Comparison of ENCODE assay signal across 8 cellular contexts in genomic region chr6:2860706-2861059, GRCh38. TPM values are rescaled to one million over a fixed set of nuclear protein-coding genes. Genes with fewer than 3 reads are reported as not detected.
DNase-seq lines count a peak whose midpoint lies in the region; ATAC-seq, FAIRE-seq and TF ChIP-seq lines count a peak whose summit lies in the region.
"Not testable (repeated sequence)": the region's sequence is repeated elsewhere in the genome, so short reads cannot be mapped to it uniquely, and the experiment has no call there.
"Had no signal": no experiment of that assay in that cellular context is flagged by ENCODE, and none has a peak within 500 bp of the region (broad histone marks: within the 10 kb centered on the region; RNA-seq: fewer than 3 reads in every experiment).

No MANE protein-coding gene starts in this region.

- H2AFZ ChIP-seq in OCI-LY3 (ENCODE audit: low read depth, low read length); HepG2 (ENCODE audit: low read length): not testable (repeated sequence)

- H3K9ac ChIP-seq in OCI-LY3 (ENCODE audit: low read length); HepG2 (ENCODE audit: insufficient read depth, low read depth, low read length): not testable (repeated sequence)

- not testable (repeated sequence) for FAIRE-seq in HepG2 (lab: Jason Lieb, UNC)

- H3K27me3 ChIP-seq in CD8-positive, alpha-beta T cell (ENCODE audit: insufficient read depth, low read length); OCI-LY3 (ENCODE audit: low read depth, low read length); HepG2 (ENCODE audit: control insufficient read depth in 1 of 2, insufficient read depth in 2 of 2, low read length in 2 of 2); spleen (replicated peaks in 1 of 7): not testable (repeated sequence)

- H3K79me2 ChIP-seq in OCI-LY3 (ENCODE audit: low read length); HepG2 (ENCODE audit: insufficient read depth, low read length): not testable (repeated sequence)

- intact Hi-C loops in CD8-positive, alpha-beta T cell (cut with DNase I, micrococcal nuclease); HepG2 (cut with micrococcal nuclease; ENCODE audit: unreplicated experiment); spleen (cut with DNase I; ENCODE audit: low total_unique reads): not testable (repeated sequence)
- intact Hi-C loops in activated CD4-positive, alpha-beta T cell treated with anti-CD3 and anti-CD28 coated beads, Interleukin-2, amount 10 ng/mL, durations not matched to agents 24 days and 14 days (cut with micrococcal nuclease) = loop anchor here (1.0 kb wide), 1 partner anchor 16 kb away; no protein-coding TSS in a partner anchor

- not testable (repeated sequence) for H3K36me3 Mint-ChIP-seq in CD8-positive, alpha-beta T cell; activated T-cell treated with anti-CD3 and anti-CD28 coated beads, Interleukin-2, amount 50 U/mL, for 72 hours (ENCODE audit: insufficient read depth in 2 of 2)
- peaks cover 25% of the 10 kb centered on the region for H3K36me3 Mint-ChIP-seq in activated CD4-positive, alpha-beta T cell treated with anti-CD3 and anti-CD28 coated beads, Interleukin-2, amount 10 ng/mL, durations not matched to agents 24 days and 14 days (ENCODE audit: low read depth)
- H3K36me3 Mint-ChIP-seq in activated naive CD8-positive, alpha-beta T cell treated with anti-CD3 and anti-CD28 coated beads for 36 hours = peaks cover 21% of the 10 kb centered on the region

- H3K9me3 Mint-ChIP-seq in CD8-positive, alpha-beta T cell; activated CD4-positive, alpha-beta T cell treated with anti-CD3 and anti-CD28 coated beads, Interleukin-2, amount 10 ng/mL, durations not matched to agents 24 days and 14 days; activated T-cell treated with anti-CD3 and anti-CD28 coated beads, Interleukin-2, amount 50 U/mL, for 72 hours; activated naive CD8-positive, alpha-beta T cell treated with anti-CD3 and anti-CD28 coated beads for 36 hours: not testable (repeated sequence)

- TF ChIP-seq RAD21 in HepG2 (CRISPR knock-in tag; IDR thresholded peaks at IDR 0.05) = not testable (repeated sequence)

- not testable (repeated sequence) for H3K36me3 ChIP-seq in CD8-positive, alpha-beta T cell (ENCODE audit: insufficient read depth, low read length); OCI-LY3 (replicated peaks; ENCODE audit: low read depth, low read length); HepG2 (replicated peaks in 1 of 2; ENCODE audit: control insufficient read depth in 1 of 2, insufficient read depth in 2 of 2, low read length in 2 of 2); spleen

- not testable (repeated sequence) for H3K27ac ChIP-seq in CD8-positive, alpha-beta T cell (ENCODE audit: low read depth, low read length); HepG2 (ENCODE audit: extremely low read length, insufficient read depth, low read length)
- H3K27ac ChIP-seq in OCI-LY3 (ENCODE audit: low read length) (peak overlapping the region; percentile 99), spleen (peak overlapping the region in 5 of 8 donors; percentile 69 to 93 (median 92))

- not testable (repeated sequence) for H3K9me3 ChIP-seq in CD8-positive, alpha-beta T cell (ENCODE audit: low read length); OCI-LY3 (ENCODE audit: insufficient read depth, low read length); HepG2 (ENCODE audit: low read length); spleen

- BruUV-seq in HepG2 (replicated peaks; lab: Mats Ljungman, UMichigan) = not testable (repeated sequence)

- H4K20me1 ChIP-seq in OCI-LY3 (ENCODE audit: insufficient read depth, low read length); HepG2 (ENCODE audit: insufficient read depth, low read length): not testable (repeated sequence)

- not testable (repeated sequence) for H3K27me3 Mint-ChIP-seq in CD8-positive, alpha-beta T cell (ENCODE audit: low read depth); activated CD4-positive, alpha-beta T cell treated with anti-CD3 and anti-CD28 coated beads, Interleukin-2, amount 10 ng/mL, durations not matched to agents 24 days and 14 days; activated T-cell treated with anti-CD3 and anti-CD28 coated beads, Interleukin-2, amount 50 U/mL, for 72 hours (ENCODE audit: low read depth); activated naive CD8-positive, alpha-beta T cell treated with anti-CD3 and anti-CD28 coated beads for 36 hours

- not testable (repeated sequence) for H3K4me2 ChIP-seq in OCI-LY3 (ENCODE audit: low read length); HepG2 (ENCODE audit: low read depth, low read length)

- CTCF ChIA-PET in CD8-positive, alpha-beta T cell (lab: Charles Lee) = interaction anchor here (1.1 to 2.5 kb wide), 5 partner anchors 9 to 72 kb away, joined by 4 to 10 read pairs (median 5); no protein-coding TSS in a partner anchor
- CTCF ChIA-PET in HepG2 (lab: Yijun Ruan, JAX; ENCODE audit: low intra/inter-chr PET ratio, low total read pairs) = not testable (repeated sequence)

- not testable (repeated sequence) for TF ChIP-seq POLR2A in HepG2 (IDR thresholded peaks at IDR 0.05; ENCODE audit: insufficient read depth in 1 of 2, low read depth in 2 of 2, low read length in 2 of 2); spleen (IDR thresholded peaks at IDR 0.05)

- WGBS in HepG2 (ENCODE audit: low lambda C conversion rate) = 63% methylated on average over 2 of the region's 2 CpGs
- WGBS in spleen, 5 donors = 88 to 100% (median 93%) methylated on average over 1 to 2 of the region's 2 CpGs

- peaks cover 70% of the 10 kb centered on the region for H3K4me1 ChIP-seq in CD8-positive, alpha-beta T cell (ENCODE audit: insufficient read depth, low read length)
- H3K4me1 ChIP-seq in OCI-LY3 (ENCODE audit: low read length) (peaks cover 91% of the 10 kb centered on the region), HepG2 (ENCODE audit: insufficient read depth, low read length) (peaks cover 76% of the 10 kb centered on the region), spleen (peaks cover 33 to 93% (median 72%) of the 10 kb centered on the region in 6 donors)

- H3K4me3 Mint-ChIP-seq in CD8-positive, alpha-beta T cell = peak overlapping the region; percentile 11
- H3K4me3 Mint-ChIP-seq in activated CD4-positive, alpha-beta T cell treated with anti-CD3 and anti-CD28 coated beads, Interleukin-2, amount 10 ng/mL, durations not matched to agents 24 days and 14 days = peak overlapping the region; percentile 77
- peak overlapping the region in 1 of 2 donors; percentile 97 for H3K4me3 Mint-ChIP-seq in activated T-cell treated with anti-CD3 and anti-CD28 coated beads, Interleukin-2, amount 50 U/mL, for 72 hours
- peak overlapping the region; percentile 63 for H3K4me3 Mint-ChIP-seq in activated naive CD8-positive, alpha-beta T cell treated with anti-CD3 and anti-CD28 coated beads for 36 hours

- H3K27ac Mint-ChIP-seq in CD8-positive, alpha-beta T cell = peak overlapping the region; percentile 93
- H3K27ac Mint-ChIP-seq in activated CD4-positive, alpha-beta T cell treated with anti-CD3 and anti-CD28 coated beads, Interleukin-2, amount 10 ng/mL, durations not matched to agents 24 days and 14 days = peak overlapping the region; percentile 95
- peak overlapping the region; percentile 100 for H3K27ac Mint-ChIP-seq in activated T-cell treated with anti-CD3 and anti-CD28 coated beads, Interleukin-2, amount 50 U/mL, for 72 hours
- H3K27ac Mint-ChIP-seq in activated naive CD8-positive, alpha-beta T cell treated with anti-CD3 and anti-CD28 coated beads for 36 hours = peak overlapping the region; percentile 91

- POLR2A ChIA-PET in CD8-positive, alpha-beta T cell (lab: Charles Lee) = interaction anchor here (0.7 to 1.6 kb wide), 5 partner anchors 9 to 128 kb away, joined by 3 to 4 read pairs (median 3); partner anchors contain the start of gene SERPINB9
- POLR2A ChIA-PET in HepG2 (lab: Yijun Ruan, JAX) = interaction anchor here (0.8 to 2.6 kb wide), 5 partner anchors 10 to 43 kb away, joined by 3 to 7 read pairs (median 4); partner anchors contain the start of genes SERPINB1 and SERPINB9

- DNase-seq in CD8-positive, alpha-beta T cell; activated CD4-positive, alpha-beta T cell treated with anti-CD3 and anti-CD28 coated beads, Interleukin-2, amount 10 ng/mL, durations not matched to agents 24 days and 14 days; activated T-cell treated with anti-CD3 and anti-CD28 coated beads, Interleukin-2, amount 50 U/mL, for 72 hours; activated naive CD8-positive, alpha-beta T cell treated with anti-CD3 and anti-CD28 coated beads for 36 hours; HepG2 (ENCODE audit: low spot score); spleen: not testable (repeated sequence)

- not testable (repeated sequence) for ATAC-seq in CD8-positive, alpha-beta T cell; activated T-cell treated with anti-CD3 and anti-CD28 coated beads, Interleukin-2, amount 50 U/mL, for 72 hours (replicated peaks in 1 of 2); HepG2

- in situ Hi-C loops in HepG2 (cut with HindIII; ENCODE audit: extremely low pct_ligation_motif_present, low pct_unique_long_range_greater_than_20kb) = not testable (repeated sequence)

- H3K4me3 ChIP-seq in CD8-positive, alpha-beta T cell (ENCODE audit: low read depth, low read length); OCI-LY3 (ENCODE audit: low read length); HepG2 (replicated peaks in 1 of 3; ENCODE audit: insufficient read depth in 1 of 3, low read depth in 2 of 3, low read length in 3 of 3); spleen: not testable (repeated sequence)

- H3K4me1 Mint-ChIP-seq in CD8-positive, alpha-beta T cell (ENCODE audit: low read depth) = peaks cover 74% of the 10 kb centered on the region
- peaks cover 75% of the 10 kb centered on the region for H3K4me1 Mint-ChIP-seq in activated CD4-positive, alpha-beta T cell treated with anti-CD3 and anti-CD28 coated beads, Interleukin-2, amount 10 ng/mL, durations not matched to agents 24 days and 14 days
- H3K4me1 Mint-ChIP-seq in activated T-cell treated with anti-CD3 and anti-CD28 coated beads, Interleukin-2, amount 50 U/mL, for 72 hours (ENCODE audit: low read depth) = peaks cover 94% of the 10 kb centered on the region
- peaks cover 76% of the 10 kb centered on the region for H3K4me1 Mint-ChIP-seq in activated naive CD8-positive, alpha-beta T cell treated with anti-CD3 and anti-CD28 coated beads for 36 hours

- TF ChIP-seq EP300 in HepG2 (IDR thresholded peaks at IDR 0.05; ENCODE audit: low read depth in 2 of 2, low read length in 2 of 2); HepG2 (CRISPR knock-in tag; IDR thresholded peaks at IDR 0.05; ENCODE audit: borderline replicate concordance): not testable (repeated sequence)

- TF ChIP-seq CTCF in CD8-positive, alpha-beta T cell (IDR thresholded peaks at IDR 0.05); OCI-LY3 (IDR thresholded peaks at IDR 0.05; ENCODE audit: low read depth, low read length); HepG2 (CRISPR knock-in tag; IDR thresholded peaks at IDR 0.05); spleen (IDR thresholded peaks at IDR 0.05 in 8 of 11, conservative IDR thresholded peaks at IDR 0.05 in 3 of 11): not testable (repeated sequence)

RNA-seq across cellular contexts. Expression of gene SERPINB1, which starts 19.0 kb away (rescaled TPM):
- total RNA-seq in CD8-positive, alpha-beta T cell = 10 to 100 TPM; 48.8 to 50.7 TPM
- total RNA-seq in activated CD4-positive, alpha-beta T cell treated with anti-CD3 and anti-CD28 coated beads, Interleukin-2, amount 10 ng/mL, durations not matched to agents 24 days and 14 days = 76.1 and 79.9 TPM in 2 replicates
- total RNA-seq in activated T-cell treated with anti-CD3 and anti-CD28 coated beads, Interleukin-2, amount 50 U/mL, for 72 hours = 100 to 1,000 TPM; 131 to 203 TPM
- 10 to 100 TPM; 38.1 to 44.7 TPM for total RNA-seq in activated naive CD8-positive, alpha-beta T cell treated with anti-CD3 and anti-CD28 coated beads for 36 hours
- 41.4 and 60.1 TPM in 2 replicates for total RNA-seq in HepG2 (2016; rRNA removed; fragmentation: Illumina TruSeq; extraction: Trizol)
- total RNA-seq in HepG2 (2016; cell fraction: cytosol; rRNA removed; fragmentation: Illumina TruSeq; extraction: Trizol; ENCODE audit: low read depth) = 22.9 and 24.8 TPM in 2 replicates
- 40.1 and 52.3 TPM in 2 replicates for total RNA-seq in HepG2 (2016; cell fraction: insoluble cytoplasmic fraction; rRNA removed; fragmentation: Illumina TruSeq; extraction: Trizol)
- total RNA-seq in HepG2 (2016; cell fraction: membrane; rRNA removed; fragmentation: Illumina TruSeq; extraction: Trizol) = 38.4 and 42.1 TPM in 2 replicates
- total RNA-seq in HepG2 (2016; cell fraction: nucleus; rRNA removed; fragmentation: Illumina TruSeq; extraction: Trizol) = 23.4 and 26.0 TPM in 2 replicates
- polyA plus RNA-seq in HepG2 (2011; rRNA removed) = 48.7 and 60.5 TPM in 2 replicates
- 35.1 and 50.0 TPM in 2 replicates for polyA plus RNA-seq in HepG2 (2011; cell fraction: cytosol; rRNA removed)
- polyA plus RNA-seq in HepG2 (2011; cell fraction: nucleus; rRNA removed) = 16.6 and 20.7 TPM in 2 replicates
- 55.8 and 68.9 TPM in 2 replicates for polyA plus RNA-seq in HepG2 (2012)
- polyA plus RNA-seq in HepG2 (2016; cell fraction: cytosol; fragmentation: Illumina TruSeq; extraction: Trizol; ENCODE audit: low read depth) = 37.2 and 40.1 TPM in 2 replicates
- 67.5 and 71.1 TPM in 2 replicates for polyA plus RNA-seq in HepG2 (2016; cell fraction: insoluble cytoplasmic fraction; fragmentation: Illumina TruSeq; extraction: Trizol; ENCODE audit: low read depth)
- 42.6 and 44.3 TPM in 2 replicates for polyA plus RNA-seq in HepG2 (2016; cell fraction: membrane; fragmentation: Illumina TruSeq; extraction: Trizol; ENCODE audit: low read depth)
- 39.9 and 41.4 TPM in 2 replicates for polyA plus RNA-seq in HepG2 (2016; cell fraction: nucleus; fragmentation: Illumina TruSeq; extraction: Trizol; ENCODE audit: insufficient read depth, low read depth)
- polyA minus RNA-seq in HepG2 (2011; rRNA and poly(A)+ RNA removed; ENCODE audit: low replicate concordance) = 29.1 and 31.0 TPM in 2 replicates
- polyA minus RNA-seq in HepG2 (2011; cell fraction: cytosol; rRNA and poly(A)+ RNA removed) = 46.4 and 51.7 TPM in 2 replicates
- polyA minus RNA-seq in HepG2 (2011; cell fraction: nucleus; rRNA and poly(A)+ RNA removed) = 32.6 and 44.3 TPM in 2 replicates
- total RNA-seq in spleen = 100 to 1,000 TPM in 5 of 7 donors, 10 to 100 TPM in 2; 71.2 to 194 (median 106) TPM
- 10 to 100 TPM; 54.9 to 64.6 (median 55.0) TPM for polyA plus RNA-seq in spleen
- total RNA-seq: G401 had no signal

RNA-seq across cellular contexts. Expression of gene SERPINB9, which starts 42.4 kb away (rescaled TPM):
- 10 to 100 TPM; 36.0 to 39.1 TPM for total RNA-seq in CD8-positive, alpha-beta T cell
- 81.3 and 83.8 TPM in 2 replicates for total RNA-seq in activated CD4-positive, alpha-beta T cell treated with anti-CD3 and anti-CD28 coated beads, Interleukin-2, amount 10 ng/mL, durations not matched to agents 24 days and 14 days
- 10 to 100 TPM; 70.7 to 96.1 TPM for total RNA-seq in activated T-cell treated with anti-CD3 and anti-CD28 coated beads, Interleukin-2, amount 50 U/mL, for 72 hours
- 10 to 100 TPM; 51.3 to 51.4 TPM for total RNA-seq in activated naive CD8-positive, alpha-beta T cell treated with anti-CD3 and anti-CD28 coated beads for 36 hours
- 7.2 and 9.8 TPM in 2 replicates for total RNA-seq in HepG2 (2016; rRNA removed; fragmentation: Illumina TruSeq; extraction: Trizol)
- 0.61 and 0.71 TPM in 2 replicates for total RNA-seq in HepG2 (2016; cell fraction: cytosol; rRNA removed; fragmentation: Illumina TruSeq; extraction: Trizol; ENCODE audit: low read depth)
- 7.0 and 8.5 TPM in 2 replicates for total RNA-seq in HepG2 (2016; cell fraction: insoluble cytoplasmic fraction; rRNA removed; fragmentation: Illumina TruSeq; extraction: Trizol)
- total RNA-seq in HepG2 (2016; cell fraction: membrane; rRNA removed; fragmentation: Illumina TruSeq; extraction: Trizol) = 2.7 and 2.9 TPM in 2 replicates
- total RNA-seq in HepG2 (2016; cell fraction: nucleus; rRNA removed; fragmentation: Illumina TruSeq; extraction: Trizol) = 2.9 and 4.3 TPM in 2 replicates
- polyA plus RNA-seq in HepG2 (2011; rRNA removed) = 32.5 and 36.7 TPM in 2 replicates
- polyA plus RNA-seq in HepG2 (2011; cell fraction: cytosol; rRNA removed) = 23.5 and 30.7 TPM in 2 replicates
- polyA plus RNA-seq in HepG2 (2011; cell fraction: nucleus; rRNA removed) = 9.8 and 12.8 TPM in 2 replicates
- 6.6 and 9.0 TPM in 2 replicates for polyA plus RNA-seq in HepG2 (2012)
- polyA plus RNA-seq in HepG2 (2016; cell fraction: cytosol; fragmentation: Illumina TruSeq; extraction: Trizol; ENCODE audit: low read depth) = 0.33 and 0.35 TPM in 2 replicates
- polyA plus RNA-seq in HepG2 (2016; cell fraction: insoluble cytoplasmic fraction; fragmentation: Illumina TruSeq; extraction: Trizol; ENCODE audit: low read depth) = 8.7 and 10.9 TPM in 2 replicates
- polyA plus RNA-seq in HepG2 (2016; cell fraction: membrane; fragmentation: Illumina TruSeq; extraction: Trizol; ENCODE audit: low read depth) = 1.5 and 1.6 TPM in 2 replicates
- polyA plus RNA-seq in HepG2 (2016; cell fraction: nucleus; fragmentation: Illumina TruSeq; extraction: Trizol; ENCODE audit: insufficient read depth, low read depth) = 5.0 and 5.4 TPM in 2 replicates
- 0.21 and 49.0 TPM in 2 replicates for polyA minus RNA-seq in HepG2 (2011; rRNA and poly(A)+ RNA removed; ENCODE audit: low replicate concordance)
- 29.2 and 32.6 TPM in 2 replicates for polyA minus RNA-seq in HepG2 (2011; cell fraction: cytosol; rRNA and poly(A)+ RNA removed)
- 13.3 and 18.3 TPM in 2 replicates for polyA minus RNA-seq in HepG2 (2011; cell fraction: nucleus; rRNA and poly(A)+ RNA removed)
- 10 to 100 TPM; 43.0 to 75.7 (median 55.4) TPM for total RNA-seq in spleen
- 10 to 100 TPM; 16.2 to 22.4 (median 17.0) TPM for polyA plus RNA-seq in spleen
